In the genomic region with DNA sequence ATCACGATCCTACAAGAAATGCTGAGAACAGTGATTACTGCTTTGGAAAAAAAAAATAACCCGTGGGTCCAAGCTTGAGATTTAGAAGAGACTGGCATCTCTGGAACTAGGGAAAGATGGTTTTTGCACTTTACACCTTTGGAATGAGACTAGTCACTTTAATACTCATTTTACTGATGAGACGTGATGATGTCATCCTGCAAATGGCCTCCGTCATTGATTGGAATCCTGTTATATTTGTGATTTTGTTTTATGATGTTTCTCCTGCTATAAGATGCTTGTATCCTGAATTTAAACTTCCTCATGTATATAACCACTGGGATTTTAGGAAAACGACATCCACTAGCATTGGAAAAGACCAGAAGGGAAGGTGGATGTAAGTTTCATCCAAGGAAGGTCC, we compare ENCODE assay signal across 26 cellular contexts.
DNase-seq lines count a peak whose midpoint lies in the region; ATAC-seq, FAIRE-seq and TF ChIP-seq lines count a peak whose summit lies in the region.
"Had no signal": no experiment of that assay in that cellular context is flagged by ENCODE, and none has a peak within 500 bp of the region (broad histone marks: within the 10 kb centered on the region; RNA-seq: fewer than 3 reads in every experiment).

No MANE protein-coding gene starts in this region.

- H3K27ac Mint-ChIP-seq in activated CD4-positive, alpha-beta T cell treated with anti-CD3 and anti-CD28 coated beads, Interleukin-2, amount 10 ng/mL, durations not matched to agents 24 days and 14 days, result peak overlapping the region; percentile 58
- H3K27ac Mint-ChIP-seq: CD4-positive, alpha-beta T cell had no signal

- no peaks in the 10 kb centered on the region for H4K20me1 ChIP-seq in HepG2 (ENCODE audit: insufficient read depth, low read length)
- H4K20me1 ChIP-seq: BLaER1 had no signal

- no TSS peak for BruUV-seq in HepG2 (replicated peaks; lab: Mats Ljungman, UMichigan)

- no peaks in the 10 kb centered on the region for H3K9me3 ChIP-seq in HepG2 (ENCODE audit: low read length)
- no peaks in the 10 kb centered on the region for H3K9me3 ChIP-seq in right lobe of liver
- no peaks in the 10 kb centered on the region for H3K9me3 ChIP-seq in esophagus muscularis mucosa
- no peaks in the 10 kb centered on the region for H3K9me3 ChIP-seq in transverse colon
- H3K9me3 ChIP-seq: BLaER1 had no signal

- H3K4me2 ChIP-seq in HepG2 (ENCODE audit: low read depth, low read length), result no peak overlapping the region
- H3K4me2 ChIP-seq: KMS-11, PC-9 had no signal

- H3K27ac ChIP-seq in HepG2 (ENCODE audit: extremely low read length, insufficient read depth, low read length) (no peak overlapping the region), right lobe of liver (no peak overlapping the region), esophagus muscularis mucosa (replicated peaks in 1 of 4) (peak overlapping the region in 2 of 4 donors; percentile 1 to 81), transverse colon (no peak overlapping the region)
- H3K27ac ChIP-seq: 22Rv1, BLaER1, KMS-11, PC-9, RWPE1 had no signal

- no peak for TF ChIP-seq RAD21 in HepG2 (CRISPR knock-in tag; IDR thresholded peaks at IDR 0.05)

- H3K4me3 ChIP-seq in HepG2 (replicated peaks in 1 of 3; ENCODE audit: insufficient read depth in 1 of 3, low read depth in 2 of 3, low read length in 3 of 3), result no peak overlapping the region
- no peak overlapping the region for H3K4me3 ChIP-seq in right lobe of liver
- no peak overlapping the region for H3K4me3 ChIP-seq in esophagus muscularis mucosa
- no peak overlapping the region for H3K4me3 ChIP-seq in transverse colon
- H3K4me3 ChIP-seq: BLaER1, PC-9 had no signal

- 71% methylated on average over 5 of the region's 5 CpGs for WGBS in HepG2 (ENCODE audit: low lambda C conversion rate)
- 96% methylated on average over 5 of the region's 5 CpGs for WGBS in right lobe of liver (ENCODE audit: insufficient coverage, low coverage, low lambda C conversion rate, missing lambda C conversion rate)
- 90% methylated on average over 5 of the region's 5 CpGs for WGBS in esophagus muscularis mucosa
- 88 to 91% methylated on average over 5 of the region's 5 CpGs for WGBS in transverse colon (ENCODE audit: low coverage in 1 of 2), 2 donors

- peaks cover 55% of the 10 kb centered on the region for H3K36me3 Mint-ChIP-seq in activated CD4-positive, alpha-beta T cell treated with anti-CD3 and anti-CD28 coated beads, Interleukin-2, amount 10 ng/mL, durations not matched to agents 24 days and 14 days (ENCODE audit: low read depth)

- no peak for TF ChIP-seq POLR2A in HepG2 (IDR thresholded peaks at IDR 0.05; ENCODE audit: insufficient read depth in 1 of 2, low read depth in 2 of 2, low read length in 2 of 2)
- TF ChIP-seq POLR2A in right lobe of liver (IDR thresholded peaks at IDR 0.05), result no peak
- TF ChIP-seq POLR2A in esophagus muscularis mucosa (IDR thresholded peaks at IDR 0.05; ENCODE audit: low read depth), result no peak
- no peak for TF ChIP-seq POLR2A in transverse colon (IDR thresholded peaks at IDR 0.05)

- H3K4me3 Mint-ChIP-seq in activated CD4-positive, alpha-beta T cell treated with anti-CD3 and anti-CD28 coated beads, Interleukin-2, amount 10 ng/mL, durations not matched to agents 24 days and 14 days, result no peak overlapping the region
- H3K4me3 Mint-ChIP-seq: CD4-positive, alpha-beta T cell had no signal

- peaks cover 45% of the 10 kb centered on the region for H3K4me1 Mint-ChIP-seq in activated CD4-positive, alpha-beta T cell treated with anti-CD3 and anti-CD28 coated beads, Interleukin-2, amount 10 ng/mL, durations not matched to agents 24 days and 14 days

- TF ChIP-seq EP300 in HepG2 (IDR thresholded peaks at IDR 0.05; ENCODE audit: low read depth in 2 of 2, low read length in 2 of 2) (no peak), HepG2 (CRISPR knock-in tag; IDR thresholded peaks at IDR 0.05; ENCODE audit: borderline replicate concordance) (no peak), esophagus muscularis mucosa (IDR thresholded peaks at IDR 0.05) (no peak), transverse colon (IDR thresholded peaks at IDR 0.05; ENCODE audit: low read depth) (no peak)

- H3K9me3 Mint-ChIP-seq in activated CD4-positive, alpha-beta T cell treated with anti-CD3 and anti-CD28 coated beads, Interleukin-2, amount 10 ng/mL, durations not matched to agents 24 days and 14 days, result peaks cover 4% of the 10 kb centered on the region
- H3K9me3 Mint-ChIP-seq: CD4-positive, alpha-beta T cell had no signal

- H2AFZ ChIP-seq in HepG2 (ENCODE audit: low read length), result no peak overlapping the region
- H2AFZ ChIP-seq: PC-9 had no signal

- CTCF ChIA-PET in HepG2 (lab: Yijun Ruan, JAX; ENCODE audit: low intra/inter-chr PET ratio, low total read pairs), result no interaction called here

- peaks cover 37% of the 10 kb centered on the region for H3K4me1 ChIP-seq in HepG2 (ENCODE audit: insufficient read depth, low read length)
- H3K4me1 ChIP-seq in right lobe of liver, result peaks cover 0 to 9% (median 2%) of the 10 kb centered on the region in 4 donors
- peaks cover 27 to 82% (median 72%) of the 10 kb centered on the region in 4 donors for H3K4me1 ChIP-seq in esophagus muscularis mucosa
- H3K4me1 ChIP-seq in transverse colon, result peaks cover 0 to 9% (median 4%) of the 10 kb centered on the region in 4 donors

- H3K27me3 Mint-ChIP-seq in activated CD4-positive, alpha-beta T cell treated with anti-CD3 and anti-CD28 coated beads, Interleukin-2, amount 10 ng/mL, durations not matched to agents 24 days and 14 days, result no peaks in the 10 kb centered on the region
- H3K27me3 Mint-ChIP-seq: CD4-positive, alpha-beta T cell had no signal

- DNase-seq in activated CD4-positive, alpha-beta T cell treated with anti-CD3 and anti-CD28 coated beads, Interleukin-2, amount 10 ng/mL, durations not matched to agents 24 days and 14 days, result no peak
- DNase-seq in activated CD4-positive, alpha-beta T cell treated with anti-CD3 and anti-CD28 coated beads, Interleukin-2, amount 50 U/mL, for 1 hour, result no peak
- DNase-seq in HepG2 (ENCODE audit: low spot score) (no peak), right lobe of liver (no peak), esophagus muscularis mucosa (ENCODE audit: extremely low spot score) (peak; percentile 12), NCI-H187 (lab: John Stamatoyannopoulos, UW) (no peak), COLO668 (lab: John Stamatoyannopoulos, UW; ENCODE audit: unreplicated experiment) (no peak), transverse colon (no peak)
- DNase-seq: ACHN; CD4-positive, alpha-beta T cell; DMS153; GOT3; HCEC 1CT; NCI-H1105; NCI-H146; NCI-H2029 treated with DMSO at 0.1 percent for 48 hours; NCI-H226; NCI-H510A treated with DMSO at 0.1 percent for 48 hours; NCI-H748 treated with DMSO at 0.1 percent for 48 hours; PC-9; SHP77 treated with DMSO at 0.1 percent for 48 hours had no signal

- H3K79me2 ChIP-seq in HepG2 (ENCODE audit: insufficient read depth, low read length), result no peaks in the 10 kb centered on the region

- H3K27me3 ChIP-seq in HepG2 (ENCODE audit: control insufficient read depth in 1 of 2, insufficient read depth in 2 of 2, low read length in 2 of 2), result no peaks in the 10 kb centered on the region
- no peaks in the 10 kb centered on the region for H3K27me3 ChIP-seq in right lobe of liver
- no peaks in the 10 kb centered on the region for H3K27me3 ChIP-seq in esophagus muscularis mucosa
- no peaks in the 10 kb centered on the region for H3K27me3 ChIP-seq in transverse colon
- H3K27me3 ChIP-seq: BLaER1 had no signal

- no peak for ATAC-seq in HepG2
- no peak for ATAC-seq in right lobe of liver

- POLR2A ChIA-PET in HepG2 (lab: Yijun Ruan, JAX), result no interaction called here

- no peak for FAIRE-seq in HepG2 (lab: Jason Lieb, UNC)
- FAIRE-seq: GM12892 had no signal

- H3K36me3 ChIP-seq in HepG2 (replicated peaks in 1 of 2; ENCODE audit: control insufficient read depth in 1 of 2, insufficient read depth in 2 of 2, low read length in 2 of 2) (no peaks in the 10 kb centered on the region), right lobe of liver (no peaks in the 10 kb centered on the region), esophagus muscularis mucosa (no peaks in the 10 kb centered on the region), transverse colon (no peaks in the 10 kb centered on the region)
- H3K36me3 ChIP-seq: BLaER1 had no signal

- in situ Hi-C loops in HepG2 (cut with HindIII; ENCODE audit: extremely low pct_ligation_motif_present, low pct_unique_long_range_greater_than_20kb) (no loop called here), transverse colon (cut with MboI; ENCODE audit: low pct_ligation_motif_present in 1 of 4, low pct_unique_long_range_greater_than_20kb in 1 of 4, low sequenced_read_pairs in 3 of 4) (no loop called here)

- no peak overlapping the region for H3K9ac ChIP-seq in HepG2 (ENCODE audit: insufficient read depth, low read depth, low read length)
- H3K9ac ChIP-seq: BLaER1, KMS-11 had no signal

- TF ChIP-seq CTCF in HepG2 (CRISPR knock-in tag; IDR thresholded peaks at IDR 0.05), result no peak
- no peak for TF ChIP-seq CTCF in right lobe of liver (IDR thresholded peaks at IDR 0.05)
- TF ChIP-seq CTCF in esophagus muscularis mucosa (IDR thresholded peaks at IDR 0.05), result no peak
- TF ChIP-seq CTCF in transverse colon (IDR thresholded peaks at IDR 0.05), result no peak

- intact Hi-C loops in activated CD4-positive, alpha-beta T cell treated with anti-CD3 and anti-CD28 coated beads, Interleukin-2, amount 10 ng/mL, durations not matched to agents 24 days and 14 days (cut with micrococcal nuclease), result no loop called here
- intact Hi-C loops in HepG2 (cut with micrococcal nuclease; ENCODE audit: unreplicated experiment) (no loop called here), right lobe of liver (cut with DNase I) (no loop called here), esophagus muscularis mucosa (cut with DNase I) (no loop called here), transverse colon (cut with DNase I; ENCODE audit: low total_unique reads) (no loop called here)

TF ChIP-seq in HepG2, 621 proteins besides CTCF, POLR2A, EP300 and RAD21:
- TF ChIP-seq CREB1 (IDR thresholded peaks at IDR 0.05), result peak; percentile 26; the same call in 1 of the 2 replicates
- no peak for TF ChIP-seq CREB1 (CRISPR knock-in tag; IDR thresholded peaks at IDR 0.05)
- TF ChIP-seq ATF7 (IDR thresholded peaks at IDR 0.05), result peak; percentile 79
- no peak for TF ChIP-seq ATF7 (CRISPR knock-in tag; IDR thresholded peaks at IDR 0.05)
- TF ChIP-seq ZNF724P (CRISPR knock-in tag; IDR thresholded peaks at IDR 0.05; ENCODE audit: borderline replicate concordance), result no peak
